In genomic region chr1:2991753-2992495, GRCh38 we compare ENCODE assay signal across 17 cellular contexts. TPM values are rescaled to one million over a fixed set of nuclear protein-coding genes. Genes with fewer than 3 reads are reported as not detected.
DNase-seq lines count a peak whose midpoint lies in the region; ATAC-seq and TF ChIP-seq lines count a peak whose summit lies in the region.
"Had no signal": no experiment of that assay in that cellular context is flagged by ENCODE, and none has a peak within 500 bp of the region (broad histone marks: within the 10 kb centered on the region; RNA-seq: fewer than 3 reads in every experiment).

No MANE protein-coding gene starts in this region.

- intact Hi-C loops in left ventricle myocardium inferior (cut with micrococcal nuclease) (no loop called here), left cardiac atrium (cut with DNase I) (no loop called here), right cardiac atrium (cut with DNase I) (no loop called here), sciatic nerve (cut with DNase I) (no loop called here)

- H3K4me1 ChIP-seq in left ventricle myocardium inferior (no peaks in the 10 kb centered on the region), right cardiac atrium (ENCODE audit: control insufficient read depth, insufficient read depth, low read length) (no peaks in the 10 kb centered on the region)
- H3K4me1 ChIP-seq: BLaER1 had no signal

- peak; percentile 9 for DNase-seq in activated effector memory CD4-positive, alpha-beta T cell treated with anti-CD3 and anti-CD28 coated beads, Interleukin-2, amount 50 U/mL, for 16 hours
- no peak for DNase-seq in activated effector memory CD4-positive, alpha-beta T cell treated with Interleukin-2 at 50 U/mL for 16 hours
- DNase-seq in left ventricle myocardium inferior (peak; percentile 6), left cardiac atrium (no peak), right cardiac atrium (peak in 2 of 3 donors; percentile 2 to 21), sciatic nerve (ENCODE audit: low spot score) (peak; percentile 35), DMS53 (lab: John Stamatoyannopoulos, UW) (no peak), epidermal melanocyte (ENCODE audit: insufficient read length, low spot score) (no peak)
- DNase-seq: 8988T; AML-193; CD4-positive, CD25-positive, alpha-beta regulatory T cell; HCEC 1CT; HFFc6 had no signal

- H3K4me3 ChIP-seq in left ventricle myocardium inferior: no peak overlapping the region
- no peak overlapping the region for H3K4me3 ChIP-seq in right cardiac atrium (ENCODE audit: low read length)
- H3K4me3 ChIP-seq: BLaER1 had no signal

- no peak overlapping the region for H3K27ac ChIP-seq in left ventricle myocardium inferior (replicated peaks)
- no peak overlapping the region for H3K27ac ChIP-seq in right cardiac atrium (ENCODE audit: low read length)
- H3K27ac ChIP-seq: BLaER1 had no signal

- H3K9me3 ChIP-seq in left ventricle myocardium inferior (replicated peaks): peaks cover 33% of the 10 kb centered on the region
- H3K9me3 ChIP-seq in right cardiac atrium (ENCODE audit: control insufficient read depth, low read length): peaks cover 3% of the 10 kb centered on the region

- ATAC-seq in left cardiac atrium (no peak), right cardiac atrium (no peak), sciatic nerve (no peak)

- TF ChIP-seq CTCF in left ventricle myocardium inferior (IDR thresholded peaks at IDR 0.05; ENCODE audit: borderline replicate concordance): no peak

- WGBS in right cardiac atrium: 80% methylated on average over 18 of the region's 18 CpGs

- H3K27me3 ChIP-seq in left ventricle myocardium inferior (ENCODE audit: low read depth) (peaks cover 41% of the 10 kb centered on the region), right cardiac atrium (ENCODE audit: control insufficient read depth, insufficient read depth) (no peaks in the 10 kb centered on the region)
- H3K27me3 ChIP-seq: BLaER1 had no signal

- no peaks in the 10 kb centered on the region for H3K36me3 ChIP-seq in left ventricle myocardium inferior
- H3K36me3 ChIP-seq: BLaER1 had no signal

RNA-seq across cellular contexts. Expression of gene ACTRT2, which starts 29.3 kb away (rescaled TPM):
- not detected for total RNA-seq in left ventricle myocardium inferior
- not detected for total RNA-seq in left cardiac atrium
- not detected for total RNA-seq in right cardiac atrium
- not detected for polyA plus RNA-seq in right cardiac atrium
- not detected for total RNA-seq in sciatic nerve
- total RNA-seq: CD4-positive, CD25-positive, alpha-beta regulatory T cell; Daoy; H4; HFFc6; HT1080 had no signal
- polyA plus RNA-seq: CD4-positive, CD25-positive, alpha-beta regulatory T cell had no signal

Comparison
In these comparisons a context has a peak if more than half of its experiments do, and no peak if none do; other contexts are left out.
1. DNase-seq: peak in activated effector memory CD4-positive, alpha-beta T cell treated with anti-CD3 and anti-CD28 coated beads, Interleukin-2, amount 50 U/mL, for 16 hours (single experiment), left ventricle myocardium inferior (single experiment), right cardiac atrium (2 of 3) and sciatic nerve (single experiment); none in activated effector memory CD4-positive, alpha-beta T cell treated with Interleukin-2 at 50 U/mL for 16 hours (single experiment), left cardiac atrium (single experiment), DMS53 (single experiment) and epidermal melanocyte (single experiment).